Comparison of ENCODE assay signal across 12 cellular contexts in genomic region chr1:26574690-26575349, GRCh38. TPM values are rescaled to one million over a fixed set of nuclear protein-coding genes. Genes with fewer than 3 reads are reported as not detected.
DNase-seq lines count a peak whose midpoint lies in the region; ATAC-seq and TF ChIP-seq lines count a peak whose summit lies in the region.
"Had no signal": no experiment of that assay in that cellular context is flagged by ENCODE, and none has a peak within 500 bp of the region (broad histone marks: within the 10 kb centered on the region; RNA-seq: fewer than 3 reads in every experiment).

No MANE protein-coding gene starts in this region.

- intact Hi-C loops in activated CD8-positive, alpha-beta T cell treated with anti-CD3 and anti-CD28 coated beads for 36 hours (cut with micrococcal nuclease): no loop called here

- ATAC-seq in activated CD8-positive, alpha-beta T cell treated with anti-CD3 and anti-CD28 coated beads for 36 hours: no peak
- ATAC-seq in activated CD8-positive, alpha-beta T cell treated with anti-CD3 and anti-CD28 coated beads, Interleukin-2, amount 10 ng/mL, durations not matched to agents 7 days and 5 days: no peak
- ATAC-seq in stimulated activated naive CD8-positive, alpha-beta T cell treated with anti-CD3 and anti-CD28 coated beads, Interleukin-15, Interleukin-2, amounts not matched to agents 100 U/mL and 50 U/mL, for 24 hours: no peak
- no peak for ATAC-seq in GM18867 (IDR thresholded peaks at IDR 0.05; ENCODE audit: unreplicated experiment)

- no peaks in the 10 kb centered on the region for H3K9me3 Mint-ChIP-seq in activated CD8-positive, alpha-beta T cell treated with anti-CD3 and anti-CD28 coated beads for 36 hours
- no peaks in the 10 kb centered on the region for H3K9me3 Mint-ChIP-seq in activated CD8-positive, alpha-beta T cell treated with anti-CD3 and anti-CD28 coated beads, Interleukin-2, amount 10 ng/mL, durations not matched to agents 7 days and 5 days (ENCODE audit: insufficient read depth)
- no peaks in the 10 kb centered on the region for H3K9me3 Mint-ChIP-seq in immature natural killer cell
- H3K9me3 Mint-ChIP-seq: activated naive CD8-positive, alpha-beta T cell treated with anti-CD3 and anti-CD28 coated beads, Interleukin-2, amount 10 ng/mL, durations not matched to agents 7 days and 5 days had no signal

- peaks cover 54% of the 10 kb centered on the region for H3K4me1 Mint-ChIP-seq in activated CD8-positive, alpha-beta T cell treated with anti-CD3 and anti-CD28 coated beads for 36 hours (ENCODE audit: low read depth)
- peaks cover 24% of the 10 kb centered on the region for H3K4me1 Mint-ChIP-seq in activated CD8-positive, alpha-beta T cell treated with anti-CD3 and anti-CD28 coated beads, Interleukin-2, amount 10 ng/mL, durations not matched to agents 7 days and 5 days (ENCODE audit: low read depth)
- H3K4me1 Mint-ChIP-seq in immature natural killer cell: peaks cover 12 to 23% of the 10 kb centered on the region in 2 donors

- DNase-seq in activated CD8-positive, alpha-beta T cell treated with anti-CD3 and anti-CD28 coated beads for 36 hours: peak; percentile 35
- no peak for DNase-seq in activated CD8-positive, alpha-beta T cell treated with anti-CD3 and anti-CD28 coated beads, Interleukin-2, amount 10 ng/mL, durations not matched to agents 7 days and 5 days
- DNase-seq in amniotic epithelial cell (ENCODE audit: low read depth): peak; percentile 9
- peak in 1 of 3 donors; percentile 6 for DNase-seq in immature natural killer cell
- peak; percentile 45 for DNase-seq in stimulated activated naive CD8-positive, alpha-beta T cell treated with anti-CD3 and anti-CD28 coated beads, Interleukin-15, Interleukin-2, amounts not matched to agents 100 U/mL and 50 U/mL, for 24 hours
- DNase-seq in NCI-H2196 treated with DMSO at 0.1 percent for 48 hours (lab: John Stamatoyannopoulos, UW; ENCODE audit: unreplicated experiment): no peak
- no peak for DNase-seq in stimulated activated CD4-positive, alpha-beta T cell treated with anti-CD3 and anti-CD28 coated beads, Interleukin-4, amount 100 ng/mL, for 24 hours
- DNase-seq: activated naive CD8-positive, alpha-beta T cell treated with anti-CD3 and anti-CD28 coated beads, Interleukin-2, amount 10 ng/mL, durations not matched to agents 7 days and 5 days; mammary epithelial cell; NCI-H1436 treated with DMSO at 0.1 percent for 48 hours; stimulated activated CD8-positive, alpha-beta memory T cell treated with anti-CD3 and anti-CD28 coated beads, Interleukin-4, amount 100 ng/mL, for 48 hours had no signal

- no peak overlapping the region for H3K4me3 Mint-ChIP-seq in activated CD8-positive, alpha-beta T cell treated with anti-CD3 and anti-CD28 coated beads for 36 hours
- no peak overlapping the region for H3K4me3 Mint-ChIP-seq in activated CD8-positive, alpha-beta T cell treated with anti-CD3 and anti-CD28 coated beads, Interleukin-2, amount 10 ng/mL, durations not matched to agents 7 days and 5 days
- H3K4me3 Mint-ChIP-seq in immature natural killer cell: no peak overlapping the region
- H3K4me3 Mint-ChIP-seq: activated naive CD8-positive, alpha-beta T cell treated with anti-CD3 and anti-CD28 coated beads, Interleukin-2, amount 10 ng/mL, durations not matched to agents 7 days and 5 days had no signal

- TF ChIP-seq CTCF in activated CD8-positive, alpha-beta T cell treated with anti-CD3 and anti-CD28 coated beads for 36 hours (IDR thresholded peaks at IDR 0.05): no peak

- H3K27me3 Mint-ChIP-seq in activated CD8-positive, alpha-beta T cell treated with anti-CD3 and anti-CD28 coated beads for 36 hours: no peaks in the 10 kb centered on the region
- no peaks in the 10 kb centered on the region for H3K27me3 Mint-ChIP-seq in activated CD8-positive, alpha-beta T cell treated with anti-CD3 and anti-CD28 coated beads, Interleukin-2, amount 10 ng/mL, durations not matched to agents 7 days and 5 days (ENCODE audit: low read depth)
- H3K27me3 Mint-ChIP-seq in immature natural killer cell (ENCODE audit: low read depth in 3 of 3): peaks cover 0 to 4% (median 2%) of the 10 kb centered on the region in 3 donors
- H3K27me3 Mint-ChIP-seq: activated naive CD8-positive, alpha-beta T cell treated with anti-CD3 and anti-CD28 coated beads, Interleukin-2, amount 10 ng/mL, durations not matched to agents 7 days and 5 days had no signal

- POLR2A ChIA-PET in activated CD8-positive, alpha-beta T cell treated with anti-CD3 and anti-CD28 coated beads for 36 hours (lab: Charles Lee): interaction anchor here (0.6 to 1.2 kb wide), 4 partner anchors 10 to 75 kb away, joined by 3 read pairs; no protein-coding TSS in a partner anchor
- POLR2A ChIA-PET in activated CD8-positive, alpha-beta T cell treated with anti-CD3 and anti-CD28 coated beads, Interleukin-2, amount 10 ng/mL, durations not matched to agents 7 days and 5 days (lab: Charles Lee): interaction anchor here (0.6 to 1.2 kb wide), 2 partner anchors 143 to 325 kb away, joined by 3 to 4 read pairs; partner anchors contain the start of genes DHDDS and GPATCH3

- CTCF ChIA-PET in activated CD8-positive, alpha-beta T cell treated with anti-CD3 and anti-CD28 coated beads for 36 hours (lab: Charles Lee): interaction anchor here (0.6 to 1.4 kb wide), 3 partner anchors 22 to 235 kb away, joined by 3 read pairs; no protein-coding TSS in a partner anchor
- CTCF ChIA-PET in activated CD8-positive, alpha-beta T cell treated with anti-CD3 and anti-CD28 coated beads, Interleukin-2, amount 10 ng/mL, durations not matched to agents 7 days and 5 days (lab: Charles Lee): interaction anchor here (1.3 to 2.0 kb wide), 2 partner anchors 25 to 32 kb away, joined by 4 to 6 read pairs; no protein-coding TSS in a partner anchor

- peaks cover 45% of the 10 kb centered on the region for H3K36me3 Mint-ChIP-seq in activated CD8-positive, alpha-beta T cell treated with anti-CD3 and anti-CD28 coated beads for 36 hours (ENCODE audit: low read depth)
- peaks cover 46% of the 10 kb centered on the region for H3K36me3 Mint-ChIP-seq in activated CD8-positive, alpha-beta T cell treated with anti-CD3 and anti-CD28 coated beads, Interleukin-2, amount 10 ng/mL, durations not matched to agents 7 days and 5 days (ENCODE audit: low read depth)
- H3K36me3 Mint-ChIP-seq in immature natural killer cell: peaks cover 5 to 23% (median 15%) of the 10 kb centered on the region in 3 donors

- H3K27ac Mint-ChIP-seq in activated CD8-positive, alpha-beta T cell treated with anti-CD3 and anti-CD28 coated beads for 36 hours: peak overlapping the region; percentile 73
- no peak overlapping the region for H3K27ac Mint-ChIP-seq in activated CD8-positive, alpha-beta T cell treated with anti-CD3 and anti-CD28 coated beads, Interleukin-2, amount 10 ng/mL, durations not matched to agents 7 days and 5 days
- H3K27ac Mint-ChIP-seq in immature natural killer cell: peak overlapping the region; percentile 20 to 84 (median 46)
- H3K27ac Mint-ChIP-seq: activated naive CD8-positive, alpha-beta T cell treated with anti-CD3 and anti-CD28 coated beads, Interleukin-2, amount 10 ng/mL, durations not matched to agents 7 days and 5 days had no signal

RNA-seq across cellular contexts. Expression of gene RPS6KA1, which starts 45.3 kb away (rescaled TPM):
- 100 to 1,000 TPM; 139 TPM for total RNA-seq in activated CD8-positive, alpha-beta T cell treated with anti-CD3 and anti-CD28 coated beads for 36 hours
- total RNA-seq in activated CD8-positive, alpha-beta T cell treated with anti-CD3 and anti-CD28 coated beads, Interleukin-2, amount 10 ng/mL, durations not matched to agents 7 days and 5 days: 100 to 1,000 TPM; 179 to 193 TPM
- polyA plus RNA-seq in immature natural killer cell: 100 to 1,000 TPM; 292 to 371 (median 349) TPM

Comparison
In these comparisons a context has a peak if more than half of its experiments do, and no peak if none do; other contexts are left out.
1. DNase-seq: peak in activated CD8-positive, alpha-beta T cell treated with anti-CD3 and anti-CD28 coated beads for 36 hours (single experiment), amniotic epithelial cell (single experiment) and stimulated activated naive CD8-positive, alpha-beta T cell treated with anti-CD3 and anti-CD28 coated beads, Interleukin-15, Interleukin-2, amounts not matched to agents 100 U/mL and 50 U/mL, for 24 hours (single experiment); none in activated CD8-positive, alpha-beta T cell treated with anti-CD3 and anti-CD28 coated beads, Interleukin-2, amount 10 ng/mL, durations not matched to agents 7 days and 5 days (single experiment), NCI-H2196 treated with DMSO at 0.1 percent for 48 hours (single experiment) and stimulated activated CD4-positive, alpha-beta T cell treated with anti-CD3 and anti-CD28 coated beads, Interleukin-4, amount 100 ng/mL, for 24 hours (single experiment).